In genomic region chr17:61402073-61402541, GRCh38 we compare ENCODE assay signal across 10 cellular contexts. TPM values are rescaled to one million over a fixed set of nuclear protein-coding genes. Genes with fewer than 3 reads are reported as not detected.
DNase-seq lines count a peak whose midpoint lies in the region; TF ChIP-seq lines count a peak whose summit lies in the region.
"Had no signal": no experiment of that assay in that cellular context is flagged by ENCODE, and none has a peak within 500 bp of the region (broad histone marks: within the 10 kb centered on the region; RNA-seq: fewer than 3 reads in every experiment).

No MANE protein-coding gene starts in this region.

- H3K4me2 ChIP-seq in trophoblast cell (ENCODE audit: low read length) (no peak overlapping the region), OCI-LY7 (ENCODE audit: low read length) (no peak overlapping the region)

- no peak overlapping the region for H2AK5ac ChIP-seq in trophoblast cell (ENCODE audit: low read length)

- TF ChIP-seq CTCF in BE2C (IDR thresholded peaks at IDR 0.05; ENCODE audit: low read depth, low read length), result no peak
- TF ChIP-seq CTCF in fibroblast of mammary gland (conservative IDR thresholded peaks at IDR 0.05; ENCODE audit: control insufficient read depth, insufficient read depth, low read depth, low read length), result no peak
- TF ChIP-seq CTCF in OCI-LY7 (conservative IDR thresholded peaks at IDR 0.05; ENCODE audit: low read length), result no peak

- no peaks in the 10 kb centered on the region for H3K27me3 ChIP-seq in BE2C
- peaks cover 83% of the 10 kb centered on the region for H3K27me3 ChIP-seq in trophoblast cell (ENCODE audit: insufficient read depth, low read length)

- H3K9me2 ChIP-seq in OCI-LY7 (ENCODE audit: insufficient read depth, low read length), result no peaks in the 10 kb centered on the region

- H3K79me1 ChIP-seq in trophoblast cell (ENCODE audit: low read length), result peaks cover 2% of the 10 kb centered on the region

- no TSS peak for BruUV-seq in OCI-LY7 (replicated peaks; lab: Mats Ljungman, UMichigan)

- H2AFZ ChIP-seq in trophoblast cell (ENCODE audit: insufficient read depth, low read length, poor library complexity) (no peak overlapping the region), OCI-LY7 (ENCODE audit: low read length) (no peak overlapping the region)

- no peak overlapping the region for H2BK120ac ChIP-seq in trophoblast cell (ENCODE audit: insufficient read depth, low read length, poor library complexity)

- CTCF ChIA-PET in HEK293T (lab: Yijun Ruan, JAX), result interaction anchor here (1.8 kb wide), 1 partner anchor 12 kb away, joined by 4 read pairs; no protein-coding TSS in a partner anchor
- CTCF ChIA-PET in OCI-LY7 (lab: Charles Lee; ENCODE audit: unreplicated experiment), result no interaction called here

- H3K9me3 ChIP-seq in BE2C (no peaks in the 10 kb centered on the region), trophoblast cell (ENCODE audit: insufficient read depth, low read depth, low read length) (peaks cover 17% of the 10 kb centered on the region), OCI-LY7 (ENCODE audit: low read length) (no peaks in the 10 kb centered on the region)

- no peak overlapping the region for H3K14ac ChIP-seq in trophoblast cell (ENCODE audit: low read length)

- H4K8ac ChIP-seq in trophoblast cell (ENCODE audit: low read depth, low read length), result no peak overlapping the region

- DNase-seq in BE2C, result peak; percentile 12
- DNase-seq in T1000 (lab: John Stamatoyannopoulos, UW), result peak; percentile 56
- no peak for DNase-seq in fibroblast of mammary gland (ENCODE audit: low read depth)
- no peak for DNase-seq in trophoblast cell
- DNase-seq in NCI-H2029 treated with DMSO at 0.1 percent for 48 hours (lab: John Stamatoyannopoulos, UW), result no peak
- DNase-seq in HEK293T (ENCODE audit: extremely low spot score), result no peak
- no peak for DNase-seq in foreskin melanocyte
- no peak for DNase-seq in OCI-LY7 (ENCODE audit: low spot score)
- DNase-seq: activated effector memory CD4-positive, alpha-beta T cell treated with Interleukin-2 at 50 U/mL for 16 hours; NCI-H510A had no signal

- no peak overlapping the region for H4K91ac ChIP-seq in trophoblast cell (ENCODE audit: low read depth, low read length)

- no peak overlapping the region for H4K12ac ChIP-seq in trophoblast cell (ENCODE audit: low read depth, low read length)

- peaks cover 76% of the 10 kb centered on the region for H3K36me3 ChIP-seq in BE2C
- H3K36me3 ChIP-seq in trophoblast cell (ENCODE audit: control insufficient read depth in 1 of 2, insufficient read depth in 2 of 2, low read length in 2 of 2), result no peaks in the 10 kb centered on the region
- H3K36me3 ChIP-seq in OCI-LY7 (ENCODE audit: insufficient read depth, low read length), result no peaks in the 10 kb centered on the region

- H3K18ac ChIP-seq in trophoblast cell (ENCODE audit: low read length), result no peak overlapping the region

- H2BK12ac ChIP-seq in trophoblast cell (ENCODE audit: low read length), result no peak overlapping the region

- H3K4me1 ChIP-seq in BE2C, result peaks cover 12% of the 10 kb centered on the region
- H3K4me1 ChIP-seq in trophoblast cell (ENCODE audit: control insufficient read depth in 1 of 2, insufficient read depth in 2 of 2, low read length in 2 of 2), result peaks cover 14 to 46% of the 10 kb centered on the region in 2 experiments
- H3K4me1 ChIP-seq in OCI-LY7 (ENCODE audit: insufficient read depth, low read length, poor library complexity, severe bottlenecking), result no peaks in the 10 kb centered on the region

- H3K23ac ChIP-seq in trophoblast cell (ENCODE audit: low read length), result no peak overlapping the region

- H3K27ac ChIP-seq in trophoblast cell (ENCODE audit: low read depth, low read length), result no peak overlapping the region
- no peak overlapping the region for H3K27ac ChIP-seq in OCI-LY7 (ENCODE audit: low read depth, low read length, poor library complexity, severe bottlenecking)

- WGBS in trophoblast cell (ENCODE audit: extremely low coverage, insufficient coverage, insufficient read length), result no CpG with 5 or more reads among the region's 11 CpGs

- H3K79me2 ChIP-seq in trophoblast cell (ENCODE audit: control insufficient read depth, insufficient read depth, low read length, poor library complexity), result no peaks in the 10 kb centered on the region
- H3K79me2 ChIP-seq in OCI-LY7 (ENCODE audit: insufficient read depth, low read depth, low read length), result no peaks in the 10 kb centered on the region

- H2BK5ac ChIP-seq in trophoblast cell (ENCODE audit: low read depth, low read length, poor library complexity), result no peak overlapping the region

- intact Hi-C loops in OCI-LY7 (cut with micrococcal nuclease; ENCODE audit: unreplicated experiment), result no loop called here

- POLR2A ChIA-PET in HEK293T (lab: Yijun Ruan, JAX) (interaction anchor here (2.2 kb wide), 1 partner anchor 12 kb away, joined by 4 read pairs; no protein-coding TSS in a partner anchor), OCI-LY7 (lab: Charles Lee) (no interaction called here)

- H3K4me3 ChIP-seq in BE2C (ENCODE audit: low read depth, low read length) (peak overlapping the region; percentile 96), fibroblast of mammary gland (ENCODE audit: control insufficient read depth, low read depth, low read length) (peak overlapping the region; percentile 86), trophoblast cell (ENCODE audit: low read depth, low read length) (peak overlapping the region; percentile 23), OCI-LY7 (ENCODE audit: low read depth, low read length, poor library complexity, severe bottlenecking) (no peak overlapping the region)

- no peak overlapping the region for H3K9ac ChIP-seq in trophoblast cell (ENCODE audit: low read length)

- H3K4ac ChIP-seq in trophoblast cell (ENCODE audit: low read depth, low read length), result no peak overlapping the region

- H4K20me1 ChIP-seq in OCI-LY7 (ENCODE audit: insufficient read depth, low read length), result no peaks in the 10 kb centered on the region

TF ChIP-seq in HEK293T, 16 proteins besides CTCF, POLR2A, EP300 and RAD21:
- TF ChIP-seq ARNT (IDR thresholded peaks at IDR 0.05), result no peak
- TF ChIP-seq FOXM1 (IDR thresholded peaks at IDR 0.05; ENCODE audit: borderline replicate concordance), result no peak
- no peak for TF ChIP-seq FOXA1 (IDR thresholded peaks at IDR 0.05)
- TF ChIP-seq PKNOX1 (IDR thresholded peaks at IDR 0.05), result no peak
- no peak for TF ChIP-seq ELF4 (IDR thresholded peaks at IDR 0.05)
- no peak for TF ChIP-seq SUZ12 (IDR thresholded peaks at IDR 0.05)
- TF ChIP-seq SP1 (IDR thresholded peaks at IDR 0.05), result no peak
- TF ChIP-seq LEF1 (IDR thresholded peaks at IDR 0.05; ENCODE audit: borderline replicate concordance), result no peak

RNA-seq across cellular contexts. Expression of gene TBX2, which starts 2.5 kb away (rescaled TPM):
- 107 TPM for polyA plus RNA-seq in BE2C (2012; ENCODE audit: insufficient read depth, insufficient read length, low read depth)
- 2.7 and 3.0 TPM in 2 replicates for polyA plus RNA-seq in trophoblast cell (2013)
- total RNA-seq in OCI-LY7 (2014; rRNA removed; shearing (Covaris generic)), result not detected in 2 replicates
- not detected in 2 replicates for total RNA-seq in OCI-LY7 (2022)

RNA-seq across cellular contexts. Expression of gene TBX4, which starts 50.1 kb away (rescaled TPM):
- polyA plus RNA-seq in BE2C (2012; ENCODE audit: insufficient read depth, insufficient read length, low read depth), result 1.6 TPM
- 0.93 and 0.97 TPM in 2 replicates for polyA plus RNA-seq in trophoblast cell (2013)
- total RNA-seq in OCI-LY7 (2014; rRNA removed; shearing (Covaris generic)), result not detected in 2 replicates
- not detected in 2 replicates for total RNA-seq in OCI-LY7 (2022)

Comparison
In these comparisons a context has a peak if more than half of its experiments do, and no peak if none do; other contexts are left out.
1. DNase-seq: peak in BE2C (single experiment) and T1000 (single experiment); none in fibroblast of mammary gland (single experiment), trophoblast cell (0 of 2), NCI-H2029 treated with DMSO at 0.1 percent for 48 hours (single experiment), HEK293T (single experiment), foreskin melanocyte (single experiment) and OCI-LY7 (single experiment).